26 cellular contexts compared by ENCODE assay signal in the genomic region with DNA sequence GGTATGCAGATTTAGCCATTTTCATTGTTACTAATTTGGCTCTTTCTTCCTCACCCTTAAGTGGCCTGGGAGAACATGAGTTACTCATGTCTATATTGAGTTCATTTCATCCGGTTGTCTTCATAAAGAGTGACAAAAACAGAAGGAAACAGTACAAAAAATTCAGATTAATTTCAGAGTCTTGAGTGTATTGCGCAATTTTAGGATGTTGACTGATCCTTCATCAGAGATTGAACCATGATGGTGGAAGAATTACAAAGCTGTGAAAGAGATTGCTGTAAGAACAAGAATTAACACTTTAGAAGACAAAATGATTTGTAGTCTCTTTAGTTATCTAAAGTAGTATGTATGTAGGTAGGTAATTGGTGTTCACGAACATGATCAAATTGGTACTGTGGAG.
"Had no signal": no experiment of that assay in that cellular context is flagged by ENCODE, and none has a peak within 500 bp of the region (broad histone marks: within the 10 kb centered on the region; RNA-seq: fewer than 3 reads in every experiment).

No MANE protein-coding gene starts in this region.

- H3K27me3 ChIP-seq: brain microvascular endothelial cell, thyroid gland had no signal

- DNase-seq: activated CD4-positive, alpha-beta T cell treated with anti-CD3 and anti-CD28 coated beads for 1 hour; activated CD4-positive, alpha-beta T cell treated with anti-CD3 and anti-CD28 coated beads, Interleukin-2, amount 50 U/mL, for 1 hour; activated CD8-positive, alpha-beta T cell treated with anti-CD3 and anti-CD28 coated beads, Interleukin-2, amount 10 ng/mL, durations not matched to agents 7 days and 5 days; activated gamma-delta T cell; activated naive CD4-positive, alpha-beta T cell treated with anti-CD3 and anti-CD28 coated beads, Interleukin-2, amount 50 U/mL, for 16 hours; activated naive CD8-positive, alpha-beta T cell treated with anti-CD3 and anti-CD28 coated beads, Interleukin-2, amount 50 U/mL, for 24 hours; aorta; caudate nucleus; effector CD8-positive, alpha-beta T cell; erythroblast; hypothalamus; left ventricle myocardium inferior; naive thymus-derived CD8-positive, alpha-beta T cell; retina; stimulated activated CD4-positive, alpha-beta T cell treated with anti-CD3 and anti-CD28 coated beads, Interleukin-12 subunit alpha, Interleukin-12 subunit beta, amount 100 ng/mL, for 4 hours; stimulated activated CD4-positive, alpha-beta T cell treated with anti-CD3 and anti-CD28 coated beads, Interleukin-4, amount 100 ng/mL, for 4 hours; substantia nigra; thyroid gland had no signal

- H3K9me3 Mint-ChIP-seq: activated naive CD8-positive, alpha-beta T cell treated with anti-CD3 and anti-CD28 coated beads, Interleukin-2, amount 50 U/mL, for 24 hours; activated T-helper 1 cell treated with anti-CD3 and anti-CD28 coated beads, Interleukin-12 subunit alpha, Interleukin-12 subunit beta, Interleukin-2, Interleukin-4 antibody, amounts not matched to agents 30 ng/mL and 10 ng/mL and 1 ng/mL, durations not matched to agents 14 hours and 24 hours and 36 hours; dendritic cell treated with granulocyte-macrophage colony-stimulating factor and Interleukin-4, amounts not matched to agents 40 ng/mL and 50 ng/mL, for 4 days; T-helper 2 cell treated with Interferon-gamma antibody and Interleukin-4, amounts not matched to agents 5 μg/mL and 100 μg/mL, for 36 hours had no signal

- H3K4me3 ChIP-seq: left ventricle myocardium inferior, thyroid gland had no signal

- H3K36me3 ChIP-seq: brain microvascular endothelial cell, left ventricle myocardium inferior, thyroid gland had no signal

- H3K27ac ChIP-seq: brain microvascular endothelial cell, left ventricle myocardium inferior, thyroid gland had no signal

- H3K27ac Mint-ChIP-seq: activated CD8-positive, alpha-beta T cell treated with anti-CD3 and anti-CD28 coated beads, Interleukin-2, amount 10 ng/mL, durations not matched to agents 7 days and 5 days; activated naive CD8-positive, alpha-beta T cell treated with anti-CD3 and anti-CD28 coated beads, Interleukin-2, amount 50 U/mL, for 24 hours; activated T-helper 1 cell treated with anti-CD3 and anti-CD28 coated beads, Interleukin-12 subunit alpha, Interleukin-12 subunit beta, Interleukin-2, Interleukin-4 antibody, amounts not matched to agents 30 ng/mL and 10 ng/mL and 1 ng/mL, durations not matched to agents 14 hours and 24 hours and 36 hours; dendritic cell treated with granulocyte-macrophage colony-stimulating factor and Interleukin-4, amounts not matched to agents 40 ng/mL and 50 ng/mL, for 4 days; mesothelial cell of epicardium; naive thymus-derived CD8-positive, alpha-beta T cell; stimulated activated naive CD8-positive, alpha-beta T cell treated with anti-CD3 and anti-CD28 coated beads, Interleukin-15, Interleukin-2, amounts not matched to agents 100 ng/mL and 50 ng/mL, for 24 hours; T-helper 2 cell treated with Interferon-gamma antibody and Interleukin-4, amounts not matched to agents 5 μg/mL and 100 μg/mL, for 36 hours had no signal

- H3K4me3 Mint-ChIP-seq: activated CD8-positive, alpha-beta T cell treated with anti-CD3 and anti-CD28 coated beads, Interleukin-2, amount 10 ng/mL, durations not matched to agents 7 days and 5 days; activated naive CD8-positive, alpha-beta T cell treated with anti-CD3 and anti-CD28 coated beads, Interleukin-2, amount 50 U/mL, for 24 hours; activated T-helper 1 cell treated with anti-CD3 and anti-CD28 coated beads, Interleukin-12 subunit alpha, Interleukin-12 subunit beta, Interleukin-2, Interleukin-4 antibody, amounts not matched to agents 30 ng/mL and 10 ng/mL and 1 ng/mL, durations not matched to agents 14 hours and 24 hours and 36 hours; dendritic cell treated with granulocyte-macrophage colony-stimulating factor and Interleukin-4, amounts not matched to agents 40 ng/mL and 50 ng/mL, for 4 days; mesothelial cell of epicardium; naive thymus-derived CD8-positive, alpha-beta T cell; stimulated activated naive CD8-positive, alpha-beta T cell treated with anti-CD3 and anti-CD28 coated beads, Interleukin-15, Interleukin-2, amounts not matched to agents 100 ng/mL and 50 ng/mL, for 24 hours; T-helper 2 cell treated with Interferon-gamma antibody and Interleukin-4, amounts not matched to agents 5 μg/mL and 100 μg/mL, for 36 hours had no signal

- ATAC-seq: activated CD8-positive, alpha-beta T cell treated with anti-CD3 and anti-CD28 coated beads, Interleukin-2, amount 10 ng/mL, durations not matched to agents 7 days and 5 days; activated naive CD8-positive, alpha-beta T cell treated with anti-CD3 and anti-CD28 coated beads, Interleukin-2, amount 50 U/mL, for 24 hours; naive thymus-derived CD8-positive, alpha-beta T cell had no signal

- H3K4me1 Mint-ChIP-seq: activated naive CD8-positive, alpha-beta T cell treated with anti-CD3 and anti-CD28 coated beads, Interleukin-2, amount 50 U/mL, for 24 hours; mesothelial cell of epicardium; naive thymus-derived CD8-positive, alpha-beta T cell had no signal

- FAIRE-seq: frontal cortex, TTC549 had no signal

- H3K9me3 ChIP-seq: left ventricle myocardium inferior, thyroid gland had no signal

- H3K27me3 Mint-ChIP-seq: activated naive CD8-positive, alpha-beta T cell treated with anti-CD3 and anti-CD28 coated beads, Interleukin-2, amount 50 U/mL, for 24 hours; dendritic cell treated with granulocyte-macrophage colony-stimulating factor and Interleukin-4, amounts not matched to agents 40 ng/mL and 50 ng/mL, for 4 days had no signal

- H3K36me3 Mint-ChIP-seq: mesothelial cell of epicardium; naive thymus-derived CD8-positive, alpha-beta T cell had no signal
